In the genomic region with DNA sequence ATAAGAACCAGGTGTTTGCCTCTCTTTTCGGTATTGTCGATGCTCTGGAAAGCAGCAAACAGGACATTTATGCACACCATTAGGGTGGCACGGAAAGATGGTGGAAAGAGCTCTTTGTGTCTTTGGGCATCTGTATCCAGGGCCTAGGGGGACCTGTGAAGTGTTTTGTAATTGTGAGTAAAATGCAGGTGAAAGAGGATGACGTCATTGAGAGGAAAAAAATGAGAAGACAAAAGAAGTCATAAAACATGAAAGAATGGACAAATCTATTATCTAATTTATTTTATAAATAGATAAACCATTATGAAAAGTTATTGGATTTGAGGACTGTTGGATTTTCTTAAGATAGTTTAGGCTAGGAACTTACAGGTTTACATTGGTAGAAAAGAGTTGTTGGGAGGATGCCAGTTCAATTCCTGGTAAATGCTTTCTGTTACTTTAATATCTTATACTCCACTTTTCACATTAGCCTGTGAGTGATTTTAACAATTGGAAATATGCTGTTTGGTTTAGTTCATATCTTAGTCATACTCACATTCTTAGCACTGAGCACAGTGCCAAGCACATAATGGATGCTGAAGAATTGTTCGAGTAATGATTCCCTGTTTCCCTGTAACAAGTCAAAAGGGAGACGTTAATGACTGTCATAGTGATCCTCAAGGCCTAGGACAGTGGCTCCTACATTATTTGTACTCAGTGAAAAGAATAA, we compare ENCODE assay signal across 18 cellular contexts.
DNase-seq lines count a peak whose midpoint lies in the region; TF ChIP-seq lines count a peak whose summit lies in the region.
"Had no signal": no experiment of that assay in that cellular context is flagged by ENCODE, and none has a peak within 500 bp of the region (broad histone marks: within the 10 kb centered on the region; RNA-seq: fewer than 3 reads in every experiment).

No MANE protein-coding gene starts in this region.

- no peaks in the 10 kb centered on the region for H3K23me2 ChIP-seq in H9 (ENCODE audit: insufficient read length, low read depth, low read length, poor library complexity, severe bottlenecking)

- H3K9me3 ChIP-seq in GM23248 (ENCODE audit: low read depth) (no peaks in the 10 kb centered on the region), H9 (ENCODE audit: control insufficient read depth, low read depth, low read length) (no peaks in the 10 kb centered on the region)
- H3K9me3 ChIP-seq: Caco-2, left lung had no signal

- no peak overlapping the region for H4K5ac ChIP-seq in H9 (ENCODE audit: insufficient read length, low read depth, low read length)

- no peak overlapping the region for H2AK5ac ChIP-seq in H9 (ENCODE audit: insufficient read length, low read length)

- peak overlapping the region in 1 of 3 experiments; percentile 4; a peak in 1 of 7 replicates for H3K27ac Mint-ChIP-seq in H9
- H3K27ac Mint-ChIP-seq: activated CD4-positive, alpha-beta T cell treated with anti-CD3 and anti-CD28 coated beads for 36 hours had no signal

- H3K4me3 ChIP-seq in GM23248 (no peak overlapping the region), astrocyte of the spinal cord (ENCODE audit: low read depth, low read length) (no peak overlapping the region), brain microvascular endothelial cell (ENCODE audit: low read depth, low read length) (no peak overlapping the region)
- H3K4me3 ChIP-seq: left lung, skin epidermis had no signal

- no peak overlapping the region for H3K4me3 Mint-ChIP-seq in H9
- H3K4me3 Mint-ChIP-seq: activated CD4-positive, alpha-beta T cell treated with anti-CD3 and anti-CD28 coated beads for 36 hours had no signal

- 63 to 69% methylated on average over 6 of the region's 6 CpGs for WGBS in GM23248 (ENCODE audit: low coverage in 1 of 2, low lambda C conversion rate in 2 of 2, missing lambda C conversion rate in 2 of 2), 2 experiments
- no CpG with 5 or more reads among the region's 6 CpGs for WGBS in H9 (ENCODE audit: extremely low coverage, insufficient read length, low lambda C conversion rate)

- no peak overlapping the region for H3K23ac ChIP-seq in H9 (ENCODE audit: insufficient read length, low read depth, low read length)

- H3K4me1 ChIP-seq in GM23248 (ENCODE audit: insufficient read depth) (peaks cover 9% of the 10 kb centered on the region), H9 (ENCODE audit: insufficient read depth, low read length) (no peaks in the 10 kb centered on the region)
- H3K4me1 ChIP-seq: Caco-2, left lung had no signal

- H3K79me1 ChIP-seq in H9 (ENCODE audit: insufficient read depth, low read depth, low read length, poor library complexity, severe bottlenecking): no peaks in the 10 kb centered on the region

- H3K27me3 ChIP-seq in GM23248 (replicated peaks; ENCODE audit: insufficient read depth) (no peaks in the 10 kb centered on the region), brain microvascular endothelial cell (replicated peaks) (no peaks in the 10 kb centered on the region), H9 (ENCODE audit: insufficient read depth, low read length) (no peaks in the 10 kb centered on the region; the same call in 1 of the 2 replicates)
- H3K27me3 ChIP-seq: left lung had no signal

- H3K4me2 ChIP-seq in GM23248 (ENCODE audit: unreplicated experiment): peak overlapping the region; percentile 9
- no peak overlapping the region for H3K4me2 ChIP-seq in H9 (ENCODE audit: insufficient read depth, insufficient read length, low read length)

- in situ Hi-C loops in GM23248 (cut with MboI): no loop called here
- in situ Hi-C loops in astrocyte of the spinal cord (cut with HindIII; ENCODE audit: low sequenced_read_pairs): no loop called here
- in situ Hi-C loops in brain microvascular endothelial cell (cut with HindIII; ENCODE audit: low pct_ligation_motif_present, low sequenced_read_pairs): no loop called here

- H2AFZ ChIP-seq in GM23248 (no peak overlapping the region), H9 (ENCODE audit: low read length) (no peak overlapping the region)

- H4K91ac ChIP-seq in H9 (ENCODE audit: insufficient read length, low read depth, low read length): no peak overlapping the region

- H3K79me2 ChIP-seq in GM23248 (ENCODE audit: insufficient read depth) (no peaks in the 10 kb centered on the region), H9 (ENCODE audit: insufficient read depth, low read length) (no peaks in the 10 kb centered on the region; the same call in 1 of the 2 replicates)

- no peaks in the 10 kb centered on the region for H3K9me2 ChIP-seq in GM23248 (ENCODE audit: insufficient read depth)

- no peak overlapping the region for H2BK12ac ChIP-seq in H9 (ENCODE audit: insufficient read length, low read depth, low read length)

- H2BK5ac ChIP-seq in H9 (ENCODE audit: insufficient read length, low read length): no peak overlapping the region

- H4K20me1 ChIP-seq in GM23248 (ENCODE audit: insufficient read depth) (no peaks in the 10 kb centered on the region), H9 (ENCODE audit: control insufficient read depth, insufficient read depth, insufficient read length) (no peaks in the 10 kb centered on the region)

- no peak overlapping the region for H2BK20ac ChIP-seq in H9 (ENCODE audit: low read depth, low read length, poor library complexity, severe bottlenecking)

- H3K9ac ChIP-seq in GM23248 (no peak overlapping the region), H9 (ENCODE audit: extremely low read depth, insufficient read length, low read length) (no peak overlapping the region)

- H3K36me3 Mint-ChIP-seq in H9 (ENCODE audit: insufficient read depth in 1 of 3, low read depth in 3 of 3): peaks cover 7 to 15% (median 13%) of the 10 kb centered on the region in 3 experiments

- no peaks in the 10 kb centered on the region; a peak in 2 of 5 replicates for H3K9me3 Mint-ChIP-seq in H9

- no peaks in the 10 kb centered on the region for H3K4me1 Mint-ChIP-seq in H9

- no peak overlapping the region for H3T11ph ChIP-seq in H9 (ENCODE audit: low read length)

- H3K27ac ChIP-seq in GM23248 (no peak overlapping the region), brain microvascular endothelial cell (no peak overlapping the region), H9 (ENCODE audit: insufficient read length, low read depth, low read length) (no peak overlapping the region)
- H3K27ac ChIP-seq: left lung, skin epidermis had no signal

- H3K27me3 Mint-ChIP-seq in H9 (ENCODE audit: low read depth): no peaks in the 10 kb centered on the region
- H3K27me3 Mint-ChIP-seq: activated CD4-positive, alpha-beta T cell treated with anti-CD3 and anti-CD28 coated beads for 36 hours had no signal

- H3K14ac ChIP-seq in H9 (ENCODE audit: insufficient read depth, low read length): no peak overlapping the region

- no peak overlapping the region for H3K18ac ChIP-seq in H9 (ENCODE audit: insufficient read length, low read depth, low read length)

- H3K4ac ChIP-seq in H9 (ENCODE audit: low read depth, low read length): no peak overlapping the region

- TF ChIP-seq CTCF in astrocyte of the spinal cord (IDR thresholded peaks at IDR 0.05; ENCODE audit: low read depth, low read length): no peak
- TF ChIP-seq CTCF in brain microvascular endothelial cell (IDR thresholded peaks at IDR 0.05; ENCODE audit: low read depth, low read length, missing control alignments): no peak
- TF ChIP-seq CTCF in H9 (conservative IDR thresholded peaks at IDR 0.05): no peak

- DNase-seq in AG08395 (ENCODE audit: low spot score) (peak; percentile 53), GM23248 (peak; percentile 52), astrocyte of the spinal cord (ENCODE audit: low read depth, low spot score) (peak; percentile 59), hepatic stellate cell (ENCODE audit: low spot score) (peak; percentile 10), brain microvascular endothelial cell (no peak), NCI-H1092 treated with DMSO at 0.1 percent for 48 hours (lab: John Stamatoyannopoulos, UW) (no peak), H9 (no peak)
- no peak for DNase-seq in activated CD8-positive, alpha-beta memory T cell treated with anti-CD3 and anti-CD28 coated beads, Interleukin-2, amount 50 U/mL, for 48 hours
- DNase-seq: activated CD4-positive, alpha-beta T cell treated with anti-CD3 and anti-CD28 coated beads for 36 hours; activated effector memory CD4-positive, alpha-beta T cell treated with anti-CD3 and anti-CD28 coated beads, Interleukin-2, amount 50 U/mL, for 16 hours; amygdala; Caco-2; left lung; NCI-H1417 treated with DMSO at 0.1 percent for 48 hours; NCI-H2227 treated with DMSO at 0.1 percent for 48 hours; nucleus accumbens; stimulated activated CD4-positive, alpha-beta T cell treated with anti-CD3 and anti-CD28 coated beads, Interleukin-4, amount 100 ng/mL, for 1 hour had no signal

- H3K56ac ChIP-seq in H9 (ENCODE audit: insufficient read length, low read depth, low read length): no peak overlapping the region

- no peaks in the 10 kb centered on the region for H3K36me3 ChIP-seq in GM23248 (ENCODE audit: low read depth)
- no peaks in the 10 kb centered on the region for H3K36me3 ChIP-seq in brain microvascular endothelial cell (replicated peaks)

- H2BK120ac ChIP-seq in H9 (ENCODE audit: low read depth, low read length, poor library complexity, severe bottlenecking): no peak overlapping the region

- no peak overlapping the region for H2BK15ac ChIP-seq in H9 (ENCODE audit: low read depth, low read length)

- peaks cover 9% of the 10 kb centered on the region; the same call in 1 of the 2 replicates for H3F3A ChIP-seq in GM23248 (ENCODE audit: insufficient read depth)

- no peak overlapping the region for H4K8ac ChIP-seq in H9 (replicated peaks; ENCODE audit: insufficient read length, low read depth, low read length)

Comparison
In these comparisons a context has a peak if more than half of its experiments do, and no peak if none do; other contexts are left out.
1. DNase-seq: peak in AG08395 (single experiment), GM23248 (single experiment), astrocyte of the spinal cord (single experiment) and hepatic stellate cell (single experiment); none in brain microvascular endothelial cell (single experiment), NCI-H1092 treated with DMSO at 0.1 percent for 48 hours (single experiment), H9 (single experiment) and activated CD8-positive, alpha-beta memory T cell treated with anti-CD3 and anti-CD28 coated beads, Interleukin-2, amount 50 U/mL, for 48 hours (single experiment).